In the genomic region with DNA sequence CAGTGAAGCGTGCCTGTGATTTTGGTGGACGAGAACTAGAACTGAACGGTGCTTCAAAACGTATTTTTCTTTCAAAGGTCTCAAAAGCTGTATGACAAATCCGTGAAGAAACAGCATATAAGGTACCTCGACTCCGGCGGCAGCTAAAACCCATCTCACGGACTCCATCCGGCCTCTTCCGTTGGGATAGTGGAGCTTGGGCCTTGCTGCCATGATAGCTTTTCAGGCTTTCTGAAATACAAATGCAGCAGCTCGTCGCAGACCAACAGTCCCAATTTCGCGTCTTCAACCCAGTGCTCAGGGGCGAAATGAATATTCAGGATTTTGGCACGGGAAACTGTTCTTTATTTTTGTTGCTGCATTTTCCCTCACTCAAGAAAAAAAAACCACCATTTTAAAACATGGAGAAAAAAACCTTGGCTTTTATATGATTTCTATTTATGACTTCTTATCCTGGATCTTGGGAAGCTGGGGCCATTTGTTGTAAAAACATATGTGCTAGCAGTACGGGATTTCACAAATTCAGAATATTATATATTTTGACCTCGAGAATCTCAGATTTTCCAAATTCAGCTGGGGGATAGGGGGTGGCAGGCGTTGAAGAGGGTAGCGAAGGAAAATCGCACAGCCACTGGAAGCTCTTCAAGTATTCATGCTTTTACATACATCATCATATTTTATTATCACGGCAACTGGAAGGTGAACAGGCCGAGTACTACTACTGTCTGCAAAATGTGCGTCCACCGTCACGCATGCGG, we compare ENCODE assay signal across 8 cellular contexts. TPM values are rescaled to one million over a fixed set of nuclear protein-coding genes. Genes with fewer than 3 reads are reported as not detected.
A peak's percentile ranks its signal among the peaks of the same experiment; 100 is the strongest.
DNase-seq lines count a peak whose midpoint lies in the region; ATAC-seq and TF ChIP-seq lines count a peak whose summit lies in the region.

No MANE protein-coding gene starts in this region.

- H3K9me2 ChIP-seq in PC-9 (ENCODE audit: insufficient read depth) = no peaks in the 10 kb centered on the region

- H2AFZ ChIP-seq in PC-9 = peak overlapping the region; percentile 85

- TSS peak; percentile 37 for BruUV-seq in PC-9 (replicated peaks; lab: Mats Ljungman, UMichigan)

- CTCF ChIA-PET in PC-9 (lab: Charles Lee) = interaction anchor here (0.6 to 0.7 kb wide), 2 partner anchors 40 to 554 kb away, joined by 3 read pairs; no protein-coding TSS in a partner anchor

- DNase-seq in COR-L47 (lab: John Stamatoyannopoulos, UW) (peak; percentile 24), HAP-1 (ENCODE audit: low spot score in 2 of 2) (peak; percentile 46 to 60), PC-9 (no peak), dermis blood vessel endothelial cell (peak; percentile 53), lung (ENCODE audit: low spot score) (peak; percentile 32), tibial artery (peak in 1 of 2 donors; percentile 70), T-helper 9 cell (no peak), HPDE6-E6E7 (ENCODE audit: extremely low spot score) (no peak)

- in situ Hi-C loops in HAP-1 (cut with MboI; ENCODE audit: low sequenced_read_pairs) = loop anchor here (10.0 kb wide), 1 partner anchor 109 kb away; no protein-coding TSS in a partner anchor

- peak overlapping the region; percentile 52 for H3K4me3 ChIP-seq in HAP-1
- H3K4me3 ChIP-seq in PC-9 = peak overlapping the region; percentile 66
- peak overlapping the region; percentile 63 for H3K4me3 ChIP-seq in lung
- peak overlapping the region; percentile 68 to 69 for H3K4me3 ChIP-seq in tibial artery

- no peak for TF ChIP-seq CTCF in PC-9 (conservative IDR thresholded peaks at IDR 0.05)
- no peak for TF ChIP-seq CTCF in lung (IDR thresholded peaks at IDR 0.05; ENCODE audit: control extremely low read depth, extremely low read depth)
- TF ChIP-seq CTCF in tibial artery (IDR thresholded peaks at IDR 0.05) = no peak

- H3K4me2 ChIP-seq in PC-9 = peak overlapping the region; percentile 91

- H4K20me1 ChIP-seq in PC-9 (ENCODE audit: insufficient read depth) = no peaks in the 10 kb centered on the region

- H3K36me3 ChIP-seq in HAP-1 (replicated peaks) (peaks cover 12% of the 10 kb centered on the region; the same call in 1 of the 2 replicates), PC-9 (ENCODE audit: low read depth) (no peaks in the 10 kb centered on the region), lung (ENCODE audit: control insufficient read depth in 2 of 2, insufficient read depth in 2 of 2, low read length in 2 of 2) (no peaks in the 10 kb centered on the region), tibial artery (peaks cover 0 to 2% (median 0%) of the 10 kb centered on the region in 3 donors)

- WGBS in lung, 2 donors = 23% methylated on average over 28 of the region's 28 CpGs

- H3K4me1 ChIP-seq in HAP-1 = peaks cover 17% of the 10 kb centered on the region
- H3K4me1 ChIP-seq in PC-9 (replicated peaks; ENCODE audit: insufficient read depth) = peaks cover 39% of the 10 kb centered on the region
- H3K4me1 ChIP-seq in lung (ENCODE audit: control insufficient read depth in 2 of 2, insufficient read depth in 2 of 2, low read length in 2 of 2) = peaks cover 2 to 3% of the 10 kb centered on the region in 2 donors
- peaks cover 0 to 35% (median 16%) of the 10 kb centered on the region in 4 donors for H3K4me1 ChIP-seq in tibial artery

- intact Hi-C loops in PC-9 (cut with micrococcal nuclease; ENCODE audit: unreplicated experiment) (loop anchor here (2.0 to 5.0 kb wide), 3 partner anchors 87 to 587 kb away; a partner anchor contains a TSS), tibial artery (cut with DNase I; ENCODE audit: low total_unique reads) (loop anchor here (2.0 to 10.0 kb wide), 3 partner anchors 71 to 492 kb away; a partner anchor contains a TSS)

- no peaks in the 10 kb centered on the region for H3K79me2 ChIP-seq in PC-9 (ENCODE audit: low read depth)

- no peaks in the 10 kb centered on the region; the same call in 1 of the 2 replicates for H3K9me3 ChIP-seq in HAP-1
- H3K9me3 ChIP-seq in PC-9 (ENCODE audit: insufficient read depth, low read depth) = no peaks in the 10 kb centered on the region
- no peaks in the 10 kb centered on the region for H3K9me3 ChIP-seq in lung (ENCODE audit: control insufficient read depth in 2 of 2, insufficient read depth in 1 of 2, low read length in 1 of 2)
- H3K9me3 ChIP-seq in tibial artery = no peaks in the 10 kb centered on the region

- H3K27ac ChIP-seq in PC-9 (no peak overlapping the region), lung (ENCODE audit: low read depth in 1 of 2, low read length in 1 of 2) (peak overlapping the region; percentile 87 to 93), tibial artery (peak overlapping the region; percentile 92 to 94)

- H3K27me3 ChIP-seq in HAP-1 (ENCODE audit: low read depth) (no peaks in the 10 kb centered on the region), PC-9 (ENCODE audit: insufficient read depth, low read depth) (no peaks in the 10 kb centered on the region), lung (ENCODE audit: control insufficient read depth, insufficient read depth) (no peaks in the 10 kb centered on the region), tibial artery (no peaks in the 10 kb centered on the region)

- POLR2A ChIA-PET in PC-9 (lab: Charles Lee; ENCODE audit: unreplicated experiment) = interaction anchor here (0.6 to 0.7 kb wide), 2 partner anchors 28 to 63 kb away, joined by 3 to 4 read pairs; no protein-coding TSS in a partner anchor

- peaks cover 6% of the 10 kb centered on the region for H3F3A ChIP-seq in PC-9 (ENCODE audit: insufficient read depth, low read depth)

- ATAC-seq in lung (ENCODE audit: insufficient read depth, low FRiP score) = no peak

RNA-seq across cellular contexts. Expression of a gene that starts 0.9 kb away (rescaled TPM):
- total RNA-seq in PC-9 (2021) (2.5 and 3.4 TPM in 2 replicates), dermis blood vessel endothelial cell (17.7 and 26.1 TPM in 2 replicates), lung (100 to 1,000 TPM in 1 of 2 donors, 10 to 100 TPM in 1; 63.9 to 115 TPM)
- 100 to 1,000 TPM in 1 of 2 donors, 10 to 100 TPM in 1; 46.0 to 115 TPM for polyA plus RNA-seq in lung

Comparison
In these comparisons a context has a peak if more than half of its experiments do, and no peak if none do; other contexts are left out.
1. DNase-seq: peak in COR-L47 (single experiment), HAP-1 (2 of 2), dermis blood vessel endothelial cell (single experiment) and lung (single experiment); none in PC-9 (0 of 2), T-helper 9 cell (single experiment) and HPDE6-E6E7 (single experiment).
2. Peak in every context shown above with its lines, with median percentiles within 50 percentile points of each other: H3K4me3 ChIP-seq.